ENCODE assay signal across 9 cellular contexts in genomic region chr1:2809656-2810055, GRCh38.
"Had no signal": no experiment of that assay in that cellular context is flagged by ENCODE, and none has a peak within 500 bp of the region (broad histone marks: within the 10 kb centered on the region; RNA-seq: fewer than 3 reads in every experiment).

No MANE protein-coding gene starts in this region.

- H3K27ac ChIP-seq: GM23248 had no signal

- H3K9me3 ChIP-seq: HAP-1 had no signal

- H3K4me3 ChIP-seq: GM23248, GM23338, HAP-1 had no signal

- ATAC-seq: GM23338, HCT116 had no signal

- H3K9ac ChIP-seq: GM23248 had no signal

- H2AFZ ChIP-seq: GM23248, GM23338 had no signal

- H3K4me1 ChIP-seq: HAP-1 had no signal

- DNase-seq: GM23248, GOT3, H7, H9, HCEC 1CT, HFFc6 had no signal

- H3K4me2 ChIP-seq: GM23338 had no signal

- H3K36me3 ChIP-seq: HAP-1 had no signal
